9 cellular contexts compared by ENCODE assay signal in genomic region chr3:143644370-143645089, GRCh38.
A peak's percentile ranks its signal among the peaks of the same experiment; 100 is the strongest.
DNase-seq lines count a peak whose midpoint lies in the region; ATAC-seq and TF ChIP-seq lines count a peak whose summit lies in the region.
"Had no signal": no experiment of that assay in that cellular context is flagged by ENCODE, and none has a peak within 500 bp of the region (broad histone marks: within the 10 kb centered on the region; RNA-seq: fewer than 3 reads in every experiment).

No MANE protein-coding gene starts in this region.

- no peak overlapping the region for H3K4me2 ChIP-seq in Loucy (ENCODE audit: low read depth, low read length, poor library complexity, severe bottlenecking)

- H3K9me3 ChIP-seq in Loucy (ENCODE audit: insufficient read depth, low read depth, low read length) (no peaks in the 10 kb centered on the region), SJSA1 (replicated peaks) (no peaks in the 10 kb centered on the region), mucosa of stomach (ENCODE audit: control insufficient read depth, low read length) (no peaks in the 10 kb centered on the region)

- H3K79me2 ChIP-seq in Loucy (ENCODE audit: insufficient read depth, low read length), result no peaks in the 10 kb centered on the region

- H2AFZ ChIP-seq in Loucy (ENCODE audit: low read length), result no peak overlapping the region

- H3K27me3 ChIP-seq in Loucy (ENCODE audit: insufficient read depth, low read length, poor library complexity, severe bottlenecking) (no peaks in the 10 kb centered on the region), SJSA1 (replicated peaks) (no peaks in the 10 kb centered on the region), mucosa of stomach (ENCODE audit: control insufficient read depth, insufficient read depth, low read length) (no peaks in the 10 kb centered on the region)

- ATAC-seq in GM21360 (IDR thresholded peaks at IDR 0.05; ENCODE audit: unreplicated experiment) (no peak), GM21381 (IDR thresholded peaks at IDR 0.05; ENCODE audit: unreplicated experiment) (no peak)
- ATAC-seq: naive thymus-derived CD8-positive, alpha-beta T cell had no signal

- no peak overlapping the region for H3K9ac ChIP-seq in Loucy (ENCODE audit: low read depth, low read length, poor library complexity, severe bottlenecking)
- peak overlapping the region; percentile 8 for H3K9ac ChIP-seq in mucosa of stomach (ENCODE audit: low read length)

- no peak overlapping the region for H3K27ac ChIP-seq in SJSA1

- H3K9me2 ChIP-seq in Loucy (replicated peaks; ENCODE audit: low read depth, low read length), result no peaks in the 10 kb centered on the region

- H3K4me1 ChIP-seq in Loucy (ENCODE audit: insufficient read depth, low read length, poor library complexity, severe bottlenecking), result no peaks in the 10 kb centered on the region
- H3K4me1 ChIP-seq in SJSA1 (replicated peaks), result no peaks in the 10 kb centered on the region
- peaks cover 5% of the 10 kb centered on the region for H3K4me1 ChIP-seq in mucosa of stomach (ENCODE audit: control insufficient read depth, insufficient read depth, low read length)

- H3K36me3 ChIP-seq in Loucy (ENCODE audit: insufficient read depth, low read length) (no peaks in the 10 kb centered on the region), SJSA1 (no peaks in the 10 kb centered on the region), mucosa of stomach (ENCODE audit: control insufficient read depth, insufficient read depth, low read length) (no peaks in the 10 kb centered on the region)

- H3K4me3 ChIP-seq in AG09309 (ENCODE audit: control insufficient read depth, low read depth, low read length), result no peak overlapping the region
- H3K4me3 ChIP-seq in Loucy (ENCODE audit: low read length, poor library complexity, severe bottlenecking), result no peak overlapping the region
- no peak overlapping the region for H3K4me3 ChIP-seq in SJSA1
- H3K4me3 ChIP-seq in epithelial cell of proximal tubule (ENCODE audit: low read depth, low read length), result peak overlapping the region; percentile 22
- H3K4me3 ChIP-seq in mucosa of stomach (ENCODE audit: low read length), result no peak overlapping the region

- no peaks in the 10 kb centered on the region for H4K20me1 ChIP-seq in Loucy (ENCODE audit: insufficient read depth, low read length, poor library complexity, severe bottlenecking)

- peak; percentile 59 for DNase-seq in AG09309 (ENCODE audit: low read depth)
- DNase-seq in SJSA1 (ENCODE audit: low read depth in 1 of 2, low spot score in 2 of 2), result peak; percentile 26 to 45
- DNase-seq in epithelial cell of proximal tubule (ENCODE audit: low read depth), result peak; percentile 56

- TF ChIP-seq CTCF in AG09309 (IDR thresholded peaks at IDR 0.05; ENCODE audit: control insufficient read depth, insufficient read depth, low read depth, low read length, missing control alignments) (peak; percentile 75), GM12872 (IDR thresholded peaks at IDR 0.05; ENCODE audit: insufficient read depth, low read depth, low read length) (peak; percentile 59), Loucy (conservative IDR thresholded peaks at IDR 0.05; ENCODE audit: low read length) (peak; percentile 78), epithelial cell of proximal tubule (conservative IDR thresholded peaks at IDR 0.05; ENCODE audit: low read depth, low read length) (peak; percentile 83)

- no peaks in the 10 kb centered on the region for H3F3A ChIP-seq in Loucy (ENCODE audit: low read depth)
